In the genomic region with DNA sequence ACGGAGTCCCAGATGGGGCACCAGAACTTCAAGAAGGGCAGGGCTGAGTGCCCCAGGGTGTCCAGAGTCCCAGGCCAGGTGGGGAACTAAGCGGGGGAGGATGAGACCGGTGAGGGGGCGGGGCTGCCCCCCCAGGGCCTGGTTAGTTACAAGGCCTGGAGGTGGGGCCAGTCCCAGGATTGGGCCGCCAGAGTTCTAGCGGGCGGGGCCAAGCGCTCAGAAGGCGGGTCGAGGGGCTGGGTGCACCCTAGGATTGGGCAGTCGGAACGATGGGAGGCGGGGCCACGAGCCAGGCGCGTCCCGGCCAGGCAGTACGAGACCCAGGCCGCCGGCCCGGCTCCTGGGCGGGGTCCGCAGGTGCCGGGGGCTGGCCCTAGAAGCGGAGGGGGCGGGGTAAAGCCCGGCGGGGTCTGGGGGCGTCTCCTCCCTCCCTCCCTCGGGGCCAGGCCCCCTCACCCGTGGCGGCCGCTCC, we compare ENCODE assay signal across 8 cellular contexts. TPM values are rescaled to one million over a fixed set of nuclear protein-coding genes. Genes with fewer than 3 reads are reported as not detected.
DNase-seq lines count a peak whose midpoint lies in the region; ATAC-seq, FAIRE-seq and TF ChIP-seq lines count a peak whose summit lies in the region.

No MANE protein-coding gene starts in this region.

- H3K9me3 ChIP-seq in astrocyte (ENCODE audit: insufficient read depth, low read depth, low read length) (no peaks in the 10 kb centered on the region), hepatocyte (ENCODE audit: low read depth) (no peaks in the 10 kb centered on the region)

- H4K20me1 ChIP-seq in astrocyte (ENCODE audit: insufficient read depth, low read length) (no peaks in the 10 kb centered on the region), hepatocyte (ENCODE audit: insufficient read depth, poor library complexity, severe bottlenecking) (no peaks in the 10 kb centered on the region)

- H3K79me2 ChIP-seq in astrocyte (ENCODE audit: insufficient read depth, low read length) = no peaks in the 10 kb centered on the region
- H3K79me2 ChIP-seq in hepatocyte = peaks cover 10% of the 10 kb centered on the region

- TF ChIP-seq POLR2A in GM18505 (IDR thresholded peaks at IDR 0.05; ENCODE audit: borderline replicate concordance, extremely low read depth, insufficient read depth, insufficient read length) = peak; percentile 1

- peak overlapping the region; percentile 89 for H3K4me3 Mint-ChIP-seq in astrocyte (ENCODE audit: unreplicated experiment)

- no peaks in the 10 kb centered on the region for H3K9me2 ChIP-seq in hepatocyte (replicated peaks; ENCODE audit: insufficient read depth)

- peak overlapping the region; percentile 86 for H3K9ac ChIP-seq in astrocyte (ENCODE audit: low read length)

- WGBS in hepatocyte (ENCODE audit: low lambda C conversion rate, missing lambda C conversion rate) = 2% methylated on average over 4 of the region's 33 CpGs

- no peaks in the 10 kb centered on the region for H3K4me1 Mint-ChIP-seq in astrocyte (ENCODE audit: low read depth, unreplicated experiment)

- peak overlapping the region; percentile 94 for H3K4me2 ChIP-seq in astrocyte (ENCODE audit: low read length)
- peak overlapping the region; percentile 92 for H3K4me2 ChIP-seq in hepatocyte

- H3K27ac ChIP-seq in astrocyte (ENCODE audit: low read depth, low read length) (peak overlapping the region; percentile 73), hepatocyte (peak overlapping the region; percentile 94)

- peaks cover 6% of the 10 kb centered on the region for H3K4me1 ChIP-seq in astrocyte (ENCODE audit: insufficient read depth, low read length)
- H3K4me1 ChIP-seq in hepatocyte (ENCODE audit: insufficient read depth) = peaks cover 5% of the 10 kb centered on the region

- peaks cover 8% of the 10 kb centered on the region for H3K36me3 Mint-ChIP-seq in astrocyte (ENCODE audit: low read depth, unreplicated experiment)

- no peaks in the 10 kb centered on the region for H3K9me3 Mint-ChIP-seq in astrocyte (ENCODE audit: unreplicated experiment)

- ATAC-seq in GM18505 (IDR thresholded peaks at IDR 0.05; ENCODE audit: unreplicated experiment) (peak; percentile 84), HG02973 (IDR thresholded peaks at IDR 0.05; ENCODE audit: unreplicated experiment) (peak; percentile 84)

- no peaks in the 10 kb centered on the region for H3K27me3 Mint-ChIP-seq in astrocyte (ENCODE audit: low read depth, unreplicated experiment)

- no peak for TF ChIP-seq CTCF in astrocyte (IDR thresholded peaks at IDR 0.05; ENCODE audit: insufficient read depth, low read depth, low read length)
- no peak for TF ChIP-seq CTCF in hepatocyte (IDR thresholded peaks at IDR 0.05; ENCODE audit: poor library complexity)

- H3K27me3 ChIP-seq in astrocyte (ENCODE audit: insufficient read depth, low read length) (no peaks in the 10 kb centered on the region), hepatocyte (no peaks in the 10 kb centered on the region)

- H2AFZ ChIP-seq in astrocyte (ENCODE audit: low read depth, low read length) (peak overlapping the region; percentile 81), hepatocyte (peak overlapping the region; percentile 65)

- H3K4me3 ChIP-seq in astrocyte (ENCODE audit: insufficient read depth, low read depth, low read length) (peak overlapping the region; percentile 65), hepatocyte (peak overlapping the region; percentile 53)

- DNase-seq in NCI-H187 treated with DMSO at 0.1 percent for 48 hours (lab: John Stamatoyannopoulos, UW) (peak; percentile 55), T-helper 22 cell (ENCODE audit: low read depth) (peak; percentile 93), astrocyte (ENCODE audit: low read depth) (peak; percentile 82), hepatocyte (ENCODE audit: low spot score) (peak; percentile 98), renal cortical epithelial cell (ENCODE audit: low read depth) (peak; percentile 83), cortex of kidney (lab: John Stamatoyannopoulos, UW) (no peak)

- peak overlapping the region; percentile 72 for H3K27ac Mint-ChIP-seq in astrocyte (ENCODE audit: unreplicated experiment)

- no peak for FAIRE-seq in astrocyte (lab: Jason Lieb, UNC)

- H3K36me3 ChIP-seq in astrocyte (ENCODE audit: insufficient read depth, low read length) = no peaks in the 10 kb centered on the region
- no peaks in the 10 kb centered on the region for H3K36me3 ChIP-seq in hepatocyte (replicated peaks; ENCODE audit: insufficient read depth, low read depth)

RNA-seq across cellular contexts. Expression of gene ZNF653, which starts 0.6 kb away (rescaled TPM):
- total RNA-seq in astrocyte (5.5 and 7.6 TPM in 2 replicates), hepatocyte (8.4 and 9.5 TPM in 2 replicates), renal cortical epithelial cell (3.8 and 7.1 TPM in 2 replicates)
- polyA plus RNA-seq in hepatocyte = 9.6 and 10.2 TPM in 2 replicates

RNA-seq across cellular contexts. Expression of gene ECSIT, which starts 23.9 kb away (rescaled TPM):
- total RNA-seq in astrocyte (17.8 and 21.9 TPM in 2 replicates), hepatocyte (32.5 and 36.3 TPM in 2 replicates), renal cortical epithelial cell (18.4 and 23.3 TPM in 2 replicates)
- 23.2 and 26.3 TPM in 2 replicates for polyA plus RNA-seq in hepatocyte

RNA-seq across cellular contexts. Expression of gene ELAVL3, which starts 24.2 kb away (rescaled TPM):
- total RNA-seq in astrocyte = not detected in 2 replicates
- total RNA-seq in hepatocyte = 0.30 TPM in 1 of 2 replicates, not detected in the other
- polyA plus RNA-seq in hepatocyte = 0.11 and 0.18 TPM in 2 replicates
- not detected in 2 replicates for total RNA-seq in renal cortical epithelial cell

RNA-seq across cellular contexts. Expression of gene CNN1, which starts 33.6 kb away (rescaled TPM):
- 201 and 236 TPM in 2 replicates for total RNA-seq in astrocyte
- 12.1 and 20.1 TPM in 2 replicates for total RNA-seq in hepatocyte
- polyA plus RNA-seq in hepatocyte = 12.6 and 12.9 TPM in 2 replicates
- total RNA-seq in renal cortical epithelial cell = 2.7 and 10.9 TPM in 2 replicates

RNA-seq across cellular contexts. Expression of gene ELOF1, which starts 54.0 kb away (rescaled TPM):
- total RNA-seq in astrocyte (75.7 and 78.8 TPM in 2 replicates), hepatocyte (28.1 and 30.3 TPM in 2 replicates), renal cortical epithelial cell (27.6 TPM in 2 replicates)
- polyA plus RNA-seq in hepatocyte = 72.6 and 81.1 TPM in 2 replicates
